Comparison of ENCODE assay signal across 9 cellular contexts in the genomic region with DNA sequence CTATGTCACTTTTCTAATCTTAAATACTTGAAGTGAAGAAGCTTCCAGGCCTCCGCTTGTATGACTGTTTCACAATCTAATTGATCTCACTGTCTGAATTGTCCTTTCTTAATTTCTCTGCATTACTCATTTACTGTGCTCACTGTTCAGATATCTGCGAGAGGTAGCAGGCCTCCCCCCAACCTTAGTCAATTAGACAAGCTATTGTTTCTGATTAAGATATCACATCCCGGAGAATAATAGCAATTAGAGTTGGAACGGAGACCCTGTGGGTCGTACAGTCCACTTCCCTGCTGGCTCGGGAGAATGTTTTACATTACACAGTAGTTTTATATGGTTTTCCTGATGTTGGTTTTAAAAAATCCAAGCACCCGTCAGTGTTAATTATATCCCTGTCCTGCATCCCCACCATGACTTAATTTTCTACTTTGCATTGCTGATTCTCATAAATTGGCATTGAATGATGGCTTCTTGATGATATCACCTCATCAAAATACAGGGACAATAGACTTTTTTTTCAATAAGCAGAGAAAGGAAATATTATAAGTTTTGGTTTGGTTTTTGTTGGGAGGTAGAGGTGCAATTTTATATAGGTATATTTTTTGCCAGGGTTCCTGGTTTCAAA.
"Had no signal": no experiment of that assay in that cellular context is flagged by ENCODE, and none has a peak within 500 bp of the region (broad histone marks: within the 10 kb centered on the region; RNA-seq: fewer than 3 reads in every experiment).

No MANE protein-coding gene starts in this region.

- H3K27ac Mint-ChIP-seq: GM23338, H9, HFFc6 had no signal

- H2AFZ ChIP-seq: GM23248, GM23338 had no signal

- H3K27ac ChIP-seq: GM23248 had no signal

- H3K4me2 ChIP-seq: GM23338 had no signal

- DNase-seq: GM23248, GOT3, H7, H9, HCEC 1CT, HFFc6 had no signal

- H3K4me3 ChIP-seq: GM23248, GM23338, HAP-1 had no signal

- H3K36me3 ChIP-seq: HAP-1 had no signal

- H3K4me3 Mint-ChIP-seq: GM23338, H9, HFFc6 had no signal

- H3K4me1 ChIP-seq: HAP-1 had no signal

- H3K9ac ChIP-seq: GM23248 had no signal

- H3K9me3 ChIP-seq: HAP-1 had no signal

- ATAC-seq: GM23338, HCT116 had no signal

- H3K9me3 Mint-ChIP-seq: GM23338, H9 had no signal
